In the genomic region with DNA sequence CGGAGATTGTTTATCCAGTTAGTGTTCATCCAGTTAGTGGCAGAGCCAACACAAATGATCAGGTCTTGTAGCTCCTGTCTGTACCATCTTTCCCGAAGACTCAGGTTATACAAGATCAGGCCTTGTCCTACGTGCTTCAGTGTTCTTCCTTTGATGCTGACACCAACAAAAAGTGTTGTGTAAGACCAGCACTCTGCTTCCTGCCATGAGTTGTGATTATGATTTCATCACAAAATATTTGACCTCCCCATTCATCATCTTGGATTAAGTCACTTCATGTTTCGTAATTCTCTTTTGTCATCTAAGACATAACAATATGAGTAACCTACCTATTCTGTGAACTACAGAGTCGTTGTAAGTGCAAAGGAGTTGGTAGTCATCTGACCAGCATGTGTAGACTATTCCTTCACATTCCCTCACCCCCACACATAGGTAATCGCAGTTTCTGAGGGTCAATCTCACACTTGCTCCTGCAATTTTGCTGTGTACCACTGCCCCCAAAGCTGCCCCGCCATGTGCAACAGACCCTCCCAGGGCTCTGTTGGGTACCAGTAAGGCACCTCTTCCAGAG, we compare ENCODE assay signal across 1 cellular context.
TF ChIP-seq lines count a peak whose summit lies in the region.

No MANE protein-coding gene starts in this region.

TF ChIP-seq in HepG2, 621 proteins besides CTCF, POLR2A, EP300 and RAD21 (continued from another document):
- TF ChIP-seq, protein P1, sequence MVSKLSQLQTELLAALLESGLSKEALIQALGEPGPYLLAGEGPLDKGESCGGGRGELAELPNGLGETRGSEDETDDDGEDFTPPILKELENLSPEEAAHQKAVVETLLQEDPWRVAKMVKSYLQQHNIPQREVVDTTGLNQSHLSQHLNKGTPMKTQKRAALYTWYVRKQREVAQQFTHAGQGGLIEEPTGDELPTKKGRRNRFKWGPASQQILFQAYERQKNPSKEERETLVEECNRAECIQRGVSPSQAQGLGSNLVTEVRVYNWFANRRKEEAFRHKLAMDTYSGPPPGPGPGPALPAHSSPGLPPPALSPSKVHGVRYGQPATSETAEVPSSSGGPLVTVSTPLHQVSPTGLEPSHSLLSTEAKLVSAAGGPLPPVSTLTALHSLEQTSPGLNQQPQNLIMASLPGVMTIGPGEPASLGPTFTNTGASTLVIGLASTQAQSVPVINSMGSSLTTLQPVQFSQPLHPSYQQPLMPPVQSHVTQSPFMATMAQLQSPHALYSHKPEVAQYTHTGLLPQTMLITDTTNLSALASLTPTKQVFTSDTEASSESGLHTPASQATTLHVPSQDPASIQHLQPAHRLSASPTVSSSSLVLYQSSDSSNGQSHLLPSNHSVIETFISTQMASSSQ (IDR thresholded peaks at IDR 0.05; ENCODE audit: low read depth), result no peak
- TF ChIP-seq, protein P1 (CRISPR knock-in tag; IDR thresholded peaks at IDR 0.05; ENCODE audit: borderline replicate concordance), result 0 out of 2 replicates have a peak, but pooled peaks have one; percentile 18
- 0 out of 2 replicates have a peak, but pooled peaks have one; percentile 15 for TF ChIP-seq GATAD2A (CRISPR knock-in tag; IDR thresholded peaks at IDR 0.05)
- no peak for TF ChIP-seq ELF4 (CRISPR knock-in tag; IDR thresholded peaks at IDR 0.05; ENCODE audit: borderline replicate concordance)
- peak; percentile 26; the same call in 1 of the 2 replicates for TF ChIP-seq CEBPG (CRISPR knock-in tag; IDR thresholded peaks at IDR 0.05)
- TF ChIP-seq MED1 (CRISPR knock-in tag; IDR thresholded peaks at IDR 0.05), result 0 out of 2 replicates have a peak, but pooled peaks have one; percentile 18
- 0 out of 2 replicates have a peak, but pooled peaks have one; percentile 60 for TF ChIP-seq HMG20A (CRISPR knock-in tag; IDR thresholded peaks at IDR 0.05; ENCODE audit: borderline replicate concordance)
- TF ChIP-seq NR2C2 (CRISPR knock-in tag; IDR thresholded peaks at IDR 0.05; ENCODE audit: borderline replicate concordance), result peak; percentile 41; the same call in 1 of the 2 replicates
- no peak for TF ChIP-seq SOX13 (IDR thresholded peaks at IDR 0.05)
- TF ChIP-seq SOX13 (CRISPR knock-in tag; conservative IDR thresholded peaks at IDR 0.05 in 1 of 2, IDR thresholded peaks at IDR 0.05 in 1 of 2), result peak in 1 of 2 experiments; percentile 26; a peak in 1 of 4 replicates
- TF ChIP-seq RCOR2 (CRISPR knock-in tag; IDR thresholded peaks at IDR 0.05), result no peak
- no peak for TF ChIP-seq SMC3 (IDR thresholded peaks at IDR 0.05; ENCODE audit: low read length)
- no peak for TF ChIP-seq SNAPC2 (CRISPR knock-in tag; IDR thresholded peaks at IDR 0.05)
- TF ChIP-seq CEBPB (IDR thresholded peaks at IDR 0.05; ENCODE audit: borderline replicate concordance, low read depth, low read length), result peak; percentile 76
- no peak for TF ChIP-seq RFXAP (CRISPR knock-in tag; IDR thresholded peaks at IDR 0.05; ENCODE audit: borderline replicate concordance)
- TF ChIP-seq TBX2 (CRISPR knock-in tag; IDR thresholded peaks at IDR 0.05; ENCODE audit: borderline replicate concordance), result no peak
- no peak for TF ChIP-seq ISL2 (CRISPR knock-in tag; IDR thresholded peaks at IDR 0.05)
- TF ChIP-seq TEAD3 (CRISPR knock-in tag; optimal IDR thresholded peaks at IDR 0.05; ENCODE audit: borderline replicate concordance), result peak; percentile 24
- peak; percentile 23; the same call in 1 of the 2 replicates for TF ChIP-seq TCF7 (IDR thresholded peaks at IDR 0.05; ENCODE audit: low read depth)
- no peak for TF ChIP-seq ZNF496 (CRISPR knock-in tag; IDR thresholded peaks at IDR 0.05; ENCODE audit: insufficient replicate concordance)
- TF ChIP-seq, protein P2, sequence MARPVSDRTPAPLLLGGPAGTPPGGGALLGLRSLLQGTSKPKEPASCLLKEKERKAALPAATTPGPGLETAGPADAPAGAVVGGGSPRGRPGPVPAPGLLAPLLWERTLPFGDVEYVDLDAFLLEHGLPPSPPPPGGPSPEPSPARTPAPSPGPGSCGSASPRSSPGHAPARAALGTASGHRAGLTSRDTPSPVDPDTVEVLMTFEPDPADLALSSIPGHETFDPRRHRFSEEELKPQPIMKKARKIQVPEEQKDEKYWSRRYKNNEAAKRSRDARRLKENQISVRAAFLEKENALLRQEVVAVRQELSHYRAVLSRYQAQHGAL (CRISPR knock-in tag; IDR thresholded peaks at IDR 0.05; ENCODE audit: not compliant biosample characterization), result no peak
- peak; percentile 61; the same call in 1 of the 2 replicates for TF ChIP-seq SOX5 (CRISPR knock-in tag; IDR thresholded peaks at IDR 0.05; ENCODE audit: borderline replicate concordance)
- TF ChIP-seq CAMTA2 (CRISPR knock-in tag; IDR thresholded peaks at IDR 0.05; ENCODE audit: borderline replicate concordance), result no peak
- no peak for TF ChIP-seq MED8 (CRISPR knock-in tag; IDR thresholded peaks at IDR 0.05; ENCODE audit: insufficient replicate concordance)
- TF ChIP-seq SAP130 (CRISPR knock-in tag; IDR thresholded peaks at IDR 0.05; ENCODE audit: low read depth), result 0 out of 2 replicates have a peak, but pooled peaks have one; percentile 14
- TF ChIP-seq ZNF468 (CRISPR knock-in tag; IDR thresholded peaks at IDR 0.05), result no peak
- TF ChIP-seq MAFK (conservative IDR thresholded peaks at IDR 0.05 in 1 of 2, IDR thresholded peaks at IDR 0.05 in 1 of 2; ENCODE audit: low read length in 2 of 2), result peak; percentile 48 to 49
- TF ChIP-seq, protein P3, sequence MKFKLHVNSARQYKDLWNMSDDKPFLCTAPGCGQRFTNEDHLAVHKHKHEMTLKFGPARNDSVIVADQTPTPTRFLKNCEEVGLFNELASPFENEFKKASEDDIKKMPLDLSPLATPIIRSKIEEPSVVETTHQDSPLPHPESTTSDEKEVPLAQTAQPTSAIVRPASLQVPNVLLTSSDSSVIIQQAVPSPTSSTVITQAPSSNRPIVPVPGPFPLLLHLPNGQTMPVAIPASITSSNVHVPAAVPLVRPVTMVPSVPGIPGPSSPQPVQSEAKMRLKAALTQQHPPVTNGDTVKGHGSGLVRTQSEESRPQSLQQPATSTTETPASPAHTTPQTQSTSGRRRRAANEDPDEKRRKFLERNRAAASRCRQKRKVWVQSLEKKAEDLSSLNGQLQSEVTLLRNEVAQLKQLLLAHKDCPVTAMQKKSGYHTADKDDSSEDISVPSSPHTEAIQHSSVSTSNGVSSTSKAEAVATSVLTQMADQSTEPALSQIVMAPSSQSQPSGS (CRISPR knock-in tag; IDR thresholded peaks at IDR 0.05), result no peak
- TF ChIP-seq ZNF44 (CRISPR knock-in tag; IDR thresholded peaks at IDR 0.05), result no peak
- no peak for TF ChIP-seq EEA1 (CRISPR knock-in tag; IDR thresholded peaks at IDR 0.05; ENCODE audit: borderline replicate concordance)
